1 cellular context compared by ENCODE assay signal in genomic region chr17:258045-258734, GRCh38.
TF ChIP-seq lines count a peak whose summit lies in the region.

No MANE protein-coding gene starts in this region.

TF ChIP-seq in IMR-90, 13 proteins besides CTCF, POLR2A, EP300 and RAD21:
- no peak for TF ChIP-seq MAZ (IDR thresholded peaks at IDR 0.05; ENCODE audit: borderline replicate concordance, low read depth, low read length)
- no peak for TF ChIP-seq BHLHE40 (IDR thresholded peaks at IDR 0.05; ENCODE audit: low read depth, low read length)
- TF ChIP-seq CEBPB (IDR thresholded peaks at IDR 0.05; ENCODE audit: low read depth, low read length): no peak
- TF ChIP-seq RCOR1 (IDR thresholded peaks at IDR 0.05; ENCODE audit: insufficient replicate concordance, low read length): no peak
- TF ChIP-seq MXI1 (IDR thresholded peaks at IDR 0.05; ENCODE audit: borderline replicate concordance, low read depth, low read length): no peak
- no peak for TF ChIP-seq RFX5 (IDR thresholded peaks at IDR 0.05; ENCODE audit: low read depth, low read length)
- no peak for TF ChIP-seq NFE2L2 (IDR thresholded peaks at IDR 0.05; ENCODE audit: low read depth, low read length)
- no peak for TF ChIP-seq SMC3 (IDR thresholded peaks at IDR 0.05; ENCODE audit: low read depth, low read length)
- no peak for TF ChIP-seq MAFK (IDR thresholded peaks at IDR 0.05; ENCODE audit: low read depth, low read length)
- no peak for TF ChIP-seq CHD1 (IDR thresholded peaks at IDR 0.05; ENCODE audit: low read depth, low read length)
- no peak for TF ChIP-seq USF2 (IDR thresholded peaks at IDR 0.05; ENCODE audit: low read depth, low read length)
- no peak for TF ChIP-seq FOS (IDR thresholded peaks at IDR 0.05; ENCODE audit: low read depth, low read length)
- TF ChIP-seq, protein P1, sequence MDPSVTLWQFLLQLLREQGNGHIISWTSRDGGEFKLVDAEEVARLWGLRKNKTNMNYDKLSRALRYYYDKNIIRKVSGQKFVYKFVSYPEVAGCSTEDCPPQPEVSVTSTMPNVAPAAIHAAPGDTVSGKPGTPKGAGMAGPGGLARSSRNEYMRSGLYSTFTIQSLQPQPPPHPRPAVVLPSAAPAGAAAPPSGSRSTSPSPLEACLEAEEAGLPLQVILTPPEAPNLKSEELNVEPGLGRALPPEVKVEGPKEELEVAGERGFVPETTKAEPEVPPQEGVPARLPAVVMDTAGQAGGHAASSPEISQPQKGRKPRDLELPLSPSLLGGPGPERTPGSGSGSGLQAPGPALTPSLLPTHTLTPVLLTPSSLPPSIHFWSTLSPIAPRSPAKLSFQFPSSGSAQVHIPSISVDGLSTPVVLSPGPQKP (IDR thresholded peaks at IDR 0.05; ENCODE audit: borderline replicate concordance, low read depth, low read length): no peak
